ENCODE assay signal across 1 cellular context in the genomic region with DNA sequence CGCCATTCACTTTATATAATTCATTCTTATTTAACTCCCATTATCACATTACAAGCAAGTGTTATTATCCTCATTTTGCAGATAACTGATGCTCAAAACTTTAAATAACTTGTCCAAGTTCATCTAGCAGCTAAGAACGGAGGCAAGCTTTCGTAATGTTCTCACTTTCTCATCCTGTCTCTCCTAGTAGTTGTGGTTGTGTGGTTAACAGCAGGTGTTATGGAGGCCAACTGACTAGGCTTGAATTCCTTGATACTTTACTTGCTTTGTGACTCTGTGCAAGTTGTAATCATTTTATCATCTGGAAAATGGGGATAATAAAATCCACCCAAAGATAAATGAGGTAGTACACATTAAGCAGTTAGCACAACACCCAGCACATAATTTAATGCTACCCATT.
TF ChIP-seq lines count a peak whose summit lies in the region.

No MANE protein-coding gene starts in this region.

TF ChIP-seq in GM23338, 12 proteins besides CTCF, POLR2A, EP300 and RAD21:
- TF ChIP-seq, protein P1, sequence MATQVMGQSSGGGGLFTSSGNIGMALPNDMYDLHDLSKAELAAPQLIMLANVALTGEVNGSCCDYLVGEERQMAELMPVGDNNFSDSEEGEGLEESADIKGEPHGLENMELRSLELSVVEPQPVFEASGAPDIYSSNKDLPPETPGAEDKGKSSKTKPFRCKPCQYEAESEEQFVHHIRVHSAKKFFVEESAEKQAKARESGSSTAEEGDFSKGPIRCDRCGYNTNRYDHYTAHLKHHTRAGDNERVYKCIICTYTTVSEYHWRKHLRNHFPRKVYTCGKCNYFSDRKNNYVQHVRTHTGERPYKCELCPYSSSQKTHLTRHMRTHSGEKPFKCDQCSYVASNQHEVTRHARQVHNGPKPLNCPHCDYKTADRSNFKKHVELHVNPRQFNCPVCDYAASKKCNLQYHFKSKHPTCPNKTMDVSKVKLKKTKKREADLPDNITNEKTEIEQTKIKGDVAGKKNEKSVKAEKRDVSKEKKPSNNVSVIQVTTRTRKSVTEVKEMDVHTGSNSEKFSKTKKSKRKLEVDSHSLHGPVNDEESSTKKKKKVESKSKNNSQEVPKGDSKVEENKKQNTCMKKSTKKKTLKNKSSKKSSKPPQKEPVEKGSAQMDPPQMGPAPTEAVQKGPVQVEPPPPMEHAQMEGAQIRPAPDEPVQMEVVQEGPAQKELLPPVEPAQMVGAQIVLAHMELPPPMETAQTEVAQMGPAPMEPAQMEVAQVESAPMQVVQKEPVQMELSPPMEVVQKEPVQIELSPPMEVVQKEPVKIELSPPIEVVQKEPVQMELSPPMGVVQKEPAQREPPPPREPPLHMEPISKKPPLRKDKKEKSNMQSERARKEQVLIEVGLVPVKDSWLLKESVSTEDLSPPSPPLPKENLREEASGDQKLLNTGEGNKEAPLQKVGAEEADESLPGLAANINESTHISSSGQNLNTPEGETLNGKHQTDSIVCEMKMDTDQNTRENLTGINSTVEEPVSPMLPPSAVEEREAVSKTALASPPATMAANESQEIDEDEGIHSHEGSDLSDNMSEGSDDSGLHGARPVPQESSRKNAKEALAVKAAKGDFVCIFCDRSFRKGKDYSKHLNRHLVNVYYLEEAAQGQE (IDR thresholded peaks at IDR 0.05; ENCODE audit: unreplicated experiment): no peak
- TF ChIP-seq, protein P2, sequence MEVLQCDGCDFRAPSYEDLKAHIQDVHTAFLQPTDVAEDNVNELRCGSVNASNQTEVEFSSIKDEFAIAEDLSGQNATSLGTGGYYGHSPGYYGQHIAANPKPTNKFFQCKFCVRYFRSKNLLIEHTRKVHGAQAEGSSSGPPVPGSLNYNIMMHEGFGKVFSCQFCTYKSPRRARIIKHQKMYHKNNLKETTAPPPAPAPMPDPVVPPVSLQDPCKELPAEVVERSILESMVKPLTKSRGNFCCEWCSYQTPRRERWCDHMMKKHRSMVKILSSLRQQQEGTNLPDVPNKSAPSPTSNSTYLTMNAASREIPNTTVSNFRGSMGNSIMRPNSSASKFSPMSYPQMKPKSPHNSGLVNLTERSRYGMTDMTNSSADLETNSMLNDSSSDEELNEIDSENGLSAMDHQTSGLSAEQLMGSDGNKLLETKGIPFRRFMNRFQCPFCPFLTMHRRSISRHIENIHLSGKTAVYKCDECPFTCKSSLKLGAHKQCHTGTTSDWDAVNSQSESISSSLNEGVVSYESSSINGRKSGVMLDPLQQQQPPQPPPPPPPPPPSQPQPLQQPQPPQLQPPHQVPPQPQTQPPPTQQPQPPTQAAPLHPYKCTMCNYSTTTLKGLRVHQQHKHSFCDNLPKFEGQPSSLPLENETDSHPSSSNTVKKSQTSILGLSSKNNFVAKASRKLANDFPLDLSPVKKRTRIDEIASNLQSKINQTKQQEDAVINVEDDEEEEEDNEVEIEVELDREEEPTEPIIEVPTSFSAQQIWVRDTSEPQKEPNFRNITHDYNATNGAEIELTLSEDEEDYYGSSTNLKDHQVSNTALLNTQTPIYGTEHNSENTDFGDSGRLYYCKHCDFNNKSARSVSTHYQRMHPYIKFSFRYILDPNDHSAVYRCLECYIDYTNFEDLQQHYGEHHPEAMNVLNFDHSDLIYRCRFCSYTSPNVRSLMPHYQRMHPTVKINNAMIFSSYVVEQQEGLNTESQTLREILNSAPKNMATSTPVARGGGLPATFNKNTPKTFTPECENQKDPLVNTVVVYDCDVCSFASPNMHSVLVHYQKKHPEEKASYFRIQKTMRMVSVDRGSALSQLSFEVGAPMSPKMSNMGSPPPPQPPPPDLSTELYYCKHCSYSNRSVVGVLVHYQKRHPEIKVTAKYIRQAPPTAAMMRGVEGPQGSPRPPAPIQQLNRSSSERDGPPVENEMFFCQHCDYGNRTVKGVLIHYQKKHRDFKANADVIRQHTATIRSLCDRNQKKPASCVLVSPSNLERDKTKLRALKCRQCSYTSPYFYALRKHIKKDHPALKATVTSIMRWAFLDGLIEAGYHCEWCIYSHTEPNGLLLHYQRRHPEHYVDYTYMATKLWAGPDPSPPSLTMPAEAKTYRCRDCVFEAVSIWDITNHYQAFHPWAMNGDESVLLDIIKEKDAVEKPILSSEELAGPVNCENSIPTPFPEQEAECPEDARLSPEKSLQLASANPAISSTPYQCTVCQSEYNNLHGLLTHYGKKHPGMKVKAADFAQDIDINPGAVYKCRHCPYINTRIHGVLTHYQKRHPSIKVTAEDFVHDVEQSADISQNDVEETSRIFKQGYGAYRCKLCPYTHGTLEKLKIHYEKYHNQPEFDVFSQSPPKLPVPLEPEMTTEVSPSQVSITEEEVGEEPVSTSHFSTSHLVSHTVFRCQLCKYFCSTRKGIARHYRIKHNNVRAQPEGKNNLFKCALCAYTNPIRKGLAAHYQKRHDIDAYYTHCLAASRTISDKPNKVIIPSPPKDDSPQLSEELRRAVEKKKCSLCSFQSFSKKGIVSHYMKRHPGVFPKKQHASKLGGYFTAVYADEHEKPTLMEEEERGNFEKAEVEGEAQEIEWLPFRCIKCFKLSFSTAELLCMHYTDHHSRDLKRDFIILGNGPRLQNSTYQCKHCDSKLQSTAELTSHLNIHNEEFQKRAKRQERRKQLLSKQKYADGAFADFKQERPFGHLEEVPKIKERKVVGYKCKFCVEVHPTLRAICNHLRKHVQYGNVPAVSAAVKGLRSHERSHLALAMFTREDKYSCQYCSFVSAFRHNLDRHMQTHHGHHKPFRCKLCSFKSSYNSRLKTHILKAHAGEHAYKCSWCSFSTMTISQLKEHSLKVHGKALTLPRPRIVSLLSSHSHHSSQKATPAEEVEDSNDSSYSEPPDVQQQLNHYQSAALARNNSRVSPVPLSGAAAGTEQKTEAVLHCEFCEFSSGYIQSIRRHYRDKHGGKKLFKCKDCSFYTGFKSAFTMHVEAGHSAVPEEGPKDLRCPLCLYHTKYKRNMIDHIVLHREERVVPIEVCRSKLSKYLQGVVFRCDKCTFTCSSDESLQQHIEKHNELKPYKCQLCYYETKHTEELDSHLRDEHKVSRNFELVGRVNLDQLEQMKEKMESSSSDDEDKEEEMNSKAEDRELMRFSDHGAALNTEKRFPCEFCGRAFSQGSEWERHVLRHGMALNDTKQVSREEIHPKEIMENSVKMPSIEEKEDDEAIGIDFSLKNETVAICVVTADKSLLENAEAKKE (CRISPR knock-in tag; IDR thresholded peaks at IDR 0.05): no peak
- TF ChIP-seq JUNB (IDR thresholded peaks at IDR 0.05; ENCODE audit: unreplicated experiment): no peak
- no peak for TF ChIP-seq ZNF331 (CRISPR knock-in tag; IDR thresholded peaks at IDR 0.05; ENCODE audit: low read depth)
- no peak for TF ChIP-seq EZH2phosphoT487 (IDR thresholded peaks at IDR 0.05; ENCODE audit: unreplicated experiment)
- TF ChIP-seq NANOG (IDR thresholded peaks at IDR 0.05; ENCODE audit: borderline replicate concordance): no peak
- no peak for TF ChIP-seq POLR2AphosphoS5 (IDR thresholded peaks at IDR 0.05; ENCODE audit: low read depth)
- no peak for TF ChIP-seq CREB1 (CRISPR knock-in tag; IDR thresholded peaks at IDR 0.05; ENCODE audit: low read depth)
- TF ChIP-seq STAT1 (IDR thresholded peaks at IDR 0.05; ENCODE audit: unreplicated experiment): no peak
- TF ChIP-seq, protein P3, sequence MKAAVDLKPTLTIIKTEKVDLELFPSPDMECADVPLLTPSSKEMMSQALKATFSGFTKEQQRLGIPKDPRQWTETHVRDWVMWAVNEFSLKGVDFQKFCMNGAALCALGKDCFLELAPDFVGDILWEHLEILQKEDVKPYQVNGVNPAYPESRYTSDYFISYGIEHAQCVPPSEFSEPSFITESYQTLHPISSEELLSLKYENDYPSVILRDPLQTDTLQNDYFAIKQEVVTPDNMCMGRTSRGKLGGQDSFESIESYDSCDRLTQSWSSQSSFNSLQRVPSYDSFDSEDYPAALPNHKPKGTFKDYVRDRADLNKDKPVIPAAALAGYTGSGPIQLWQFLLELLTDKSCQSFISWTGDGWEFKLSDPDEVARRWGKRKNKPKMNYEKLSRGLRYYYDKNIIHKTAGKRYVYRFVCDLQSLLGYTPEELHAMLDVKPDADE (IDR thresholded peaks at IDR 0.05): no peak
- TF ChIP-seq EZH2 (IDR thresholded peaks at IDR 0.05; ENCODE audit: low read depth, unreplicated experiment): no peak
- no peak for TF ChIP-seq ZNF114 (CRISPR knock-in tag; IDR thresholded peaks at IDR 0.05)
TF ChIP-seq in GM23338: peak in this region for 0.
